ENCODE assay signal across 20 cellular contexts in the genomic region with DNA sequence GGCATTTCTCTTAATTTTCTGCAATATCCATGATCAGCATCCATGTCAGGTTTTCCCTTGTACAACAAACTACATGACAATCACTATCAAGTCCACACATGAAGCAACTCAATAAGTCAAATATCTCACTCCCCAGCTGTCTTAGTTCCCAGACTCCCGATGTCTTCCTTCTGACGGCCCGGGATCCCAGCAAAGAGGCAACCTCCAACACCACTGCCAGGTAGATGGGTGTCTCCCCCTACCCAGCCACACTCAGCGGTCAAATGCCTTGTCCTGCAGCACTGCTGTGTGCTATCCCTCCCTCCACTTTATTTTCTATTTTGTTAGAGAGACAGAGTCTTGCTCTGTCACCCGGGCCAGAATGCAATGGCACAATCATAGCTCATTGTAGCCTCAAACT. TPM values are rescaled to one million over a fixed set of nuclear protein-coding genes. Genes with fewer than 3 reads are reported as not detected.
DNase-seq lines count a peak whose midpoint lies in the region; ATAC-seq and TF ChIP-seq lines count a peak whose summit lies in the region.
"Had no signal": no experiment of that assay in that cellular context is flagged by ENCODE, and none has a peak within 500 bp of the region (broad histone marks: within the 10 kb centered on the region; RNA-seq: fewer than 3 reads in every experiment).

No MANE protein-coding gene starts in this region.

- H3K4me1 ChIP-seq in CD4-positive, CD25-positive, alpha-beta regulatory T cell (ENCODE audit: control insufficient read depth, insufficient read depth, low read length, poor library complexity, severe bottlenecking), result peaks cover 81% of the 10 kb centered on the region
- no peaks in the 10 kb centered on the region for H3K4me1 ChIP-seq in left lung
- H3K4me1 ChIP-seq: stomach had no signal

- H3K9me3 ChIP-seq in CD4-positive, CD25-positive, alpha-beta regulatory T cell (ENCODE audit: control insufficient read depth in 2 of 2, low read length in 2 of 2), result peaks cover 0 to 3% of the 10 kb centered on the region in 2 experiments
- peaks cover 0 to 13% of the 10 kb centered on the region in 2 donors for H3K9me3 ChIP-seq in left lung

- no peaks in the 10 kb centered on the region for H3K27me3 Mint-ChIP-seq in T-helper 1 cell treated with Interleukin-12 subunit alpha and Interleukin-12 subunit beta and Interleukin-4 antibody, amounts not matched to agents 30 μg/mL and 1 μg/mL, for 36 hours (ENCODE audit: low read depth)
- H3K27me3 Mint-ChIP-seq in CD4-positive, CD25-positive, alpha-beta regulatory T cell, result no peaks in the 10 kb centered on the region
- H3K27me3 Mint-ChIP-seq in immature natural killer cell (ENCODE audit: low read depth in 3 of 3), result peaks cover 0 to 7% (median 4%) of the 10 kb centered on the region in 3 donors

- no peaks in the 10 kb centered on the region for H3K36me3 ChIP-seq in CD4-positive, CD25-positive, alpha-beta regulatory T cell (ENCODE audit: control insufficient read depth, insufficient read depth, low read length)
- no peaks in the 10 kb centered on the region for H3K36me3 ChIP-seq in left lung
- H3K36me3 ChIP-seq: stomach had no signal

- H3K36me3 Mint-ChIP-seq in T-helper 1 cell treated with Interleukin-12 subunit alpha and Interleukin-12 subunit beta and Interleukin-4 antibody, amounts not matched to agents 30 μg/mL and 1 μg/mL, for 36 hours (ENCODE audit: low read depth), result peaks cover 47% of the 10 kb centered on the region
- peaks cover 34% of the 10 kb centered on the region for H3K36me3 Mint-ChIP-seq in CD4-positive, CD25-positive, alpha-beta regulatory T cell
- peaks cover 0 to 5% (median 4%) of the 10 kb centered on the region in 3 donors for H3K36me3 Mint-ChIP-seq in immature natural killer cell

- no peak for TF ChIP-seq CTCF in left lung (IDR thresholded peaks at IDR 0.05)

- peak overlapping the region; percentile 88 for H3K27ac Mint-ChIP-seq in T-helper 1 cell treated with Interleukin-12 subunit alpha and Interleukin-12 subunit beta and Interleukin-4 antibody, amounts not matched to agents 30 μg/mL and 1 μg/mL, for 36 hours
- peak overlapping the region; percentile 92 to 97 (median 93) for H3K27ac Mint-ChIP-seq in CD4-positive, CD25-positive, alpha-beta regulatory T cell
- peak overlapping the region in 5 of 6 donors; percentile 60 to 83 (median 79) for H3K27ac Mint-ChIP-seq in immature natural killer cell
- H3K27ac Mint-ChIP-seq: GM23338 had no signal

- peaks cover 9% of the 10 kb centered on the region for H3K9me3 Mint-ChIP-seq in T-helper 1 cell treated with Interleukin-12 subunit alpha and Interleukin-12 subunit beta and Interleukin-4 antibody, amounts not matched to agents 30 μg/mL and 1 μg/mL, for 36 hours
- H3K9me3 Mint-ChIP-seq in CD4-positive, CD25-positive, alpha-beta regulatory T cell, result peaks cover 1 to 10% (median 4%) of the 10 kb centered on the region in 7 donors
- H3K9me3 Mint-ChIP-seq in immature natural killer cell, result peaks cover 0 to 5% (median 0%) of the 10 kb centered on the region in 6 donors

- peak overlapping the region; percentile 71 for H3K27ac ChIP-seq in CD4-positive, CD25-positive, alpha-beta regulatory T cell (ENCODE audit: insufficient read depth, low read length, poor library complexity, severe bottlenecking)
- H3K27ac ChIP-seq in left lung, result no peak overlapping the region
- H3K27ac ChIP-seq: 22Rv1, stomach had no signal

- H3K27me3 ChIP-seq in CD4-positive, CD25-positive, alpha-beta regulatory T cell (ENCODE audit: control insufficient read depth, insufficient read depth, low read length), result no peaks in the 10 kb centered on the region
- no peaks in the 10 kb centered on the region for H3K27me3 ChIP-seq in left lung
- H3K27me3 ChIP-seq: stomach had no signal

- peaks cover 83% of the 10 kb centered on the region for H3K4me1 Mint-ChIP-seq in T-helper 1 cell treated with Interleukin-12 subunit alpha and Interleukin-12 subunit beta and Interleukin-4 antibody, amounts not matched to agents 30 μg/mL and 1 μg/mL, for 36 hours (ENCODE audit: low read depth)
- H3K4me1 Mint-ChIP-seq in CD4-positive, CD25-positive, alpha-beta regulatory T cell, result peaks cover 20 to 93% (median 71%) of the 10 kb centered on the region in 4 donors
- H3K4me1 Mint-ChIP-seq in immature natural killer cell, result peaks cover 45 to 54% of the 10 kb centered on the region in 2 donors

- H3K4me3 ChIP-seq in CD4-positive, CD25-positive, alpha-beta regulatory T cell (ENCODE audit: low read depth, low read length), result peak overlapping the region; percentile 5
- no peak overlapping the region for H3K4me3 ChIP-seq in left lung
- H3K4me3 ChIP-seq: GM23338, stomach had no signal

- ATAC-seq in CD4-positive, CD25-positive, alpha-beta regulatory T cell (ENCODE audit: low read depth in 2 of 2), result no peak
- ATAC-seq in left lung (no peak), HG03095 (IDR thresholded peaks at IDR 0.05; ENCODE audit: unreplicated experiment) (no peak)
- ATAC-seq: Right ventricle myocardium inferior had no signal

- intact Hi-C loops in left lung (cut with DNase I), result no loop called here

- no peak overlapping the region for H3K4me3 Mint-ChIP-seq in T-helper 1 cell treated with Interleukin-12 subunit alpha and Interleukin-12 subunit beta and Interleukin-4 antibody, amounts not matched to agents 30 μg/mL and 1 μg/mL, for 36 hours
- H3K4me3 Mint-ChIP-seq in CD4-positive, CD25-positive, alpha-beta regulatory T cell, result peak overlapping the region; percentile 46 to 87 (median 72)
- no peak overlapping the region for H3K4me3 Mint-ChIP-seq in immature natural killer cell
- H3K4me3 Mint-ChIP-seq: GM23338 had no signal

- DNase-seq in T-helper 1 cell, result no peak
- no peak for DNase-seq in CD4-positive, CD25-positive, alpha-beta regulatory T cell
- peak; percentile 44 for DNase-seq in activated CD8-positive, alpha-beta memory T cell treated with anti-CD3 and anti-CD28 coated beads, Interleukin-2, amount 50 U/mL, for 48 hours
- DNase-seq in immature natural killer cell, result no peak
- no peak for DNase-seq in left lung
- no peak for DNase-seq in hepatic stellate cell (ENCODE audit: low spot score)
- DNase-seq: amygdala, cortex of kidney, kidney glomerular epithelial cell, NCI-H1105 treated with DMSO at 0.1 percent for 48 hours, NCI-H2029 treated with DMSO at 0.1 percent for 48 hours, occipital lobe, small intestine, stomach, trophoblast cell had no signal

RNA-seq across cellular contexts. Expression of a gene that starts 23.3 kb away (rescaled TPM):
- 48.8 TPM for total RNA-seq in CD4-positive, CD25-positive, alpha-beta regulatory T cell
- polyA plus RNA-seq in CD4-positive, CD25-positive, alpha-beta regulatory T cell, result 10 to 100 TPM; 32.9 to 41.2 (median 38.7) TPM
- polyA plus RNA-seq in immature natural killer cell, result 1 to 10 TPM in 1 of 3 donors, under 1 TPM in 1, not detected in 1; 0.66 to 3.0 TPM
- total RNA-seq in left lung, result 1 to 10 TPM; 3.0 to 6.3 TPM

RNA-seq across cellular contexts. Expression of a gene that starts 47.9 kb away (rescaled TPM):
- total RNA-seq in CD4-positive, CD25-positive, alpha-beta regulatory T cell, result 2,468 TPM
- over 10,000 TPM in 1 of 4 donors, 1,000 to 10,000 TPM in 3; 7,086 to 10,693 (median 8,015) TPM for polyA plus RNA-seq in CD4-positive, CD25-positive, alpha-beta regulatory T cell
- 1,000 to 10,000 TPM; 4,386 to 7,531 (median 5,397) TPM for polyA plus RNA-seq in immature natural killer cell
- total RNA-seq in left lung, result 1,000 to 10,000 TPM; 1,864 to 1,912 TPM

Comparison
In these comparisons a context has a peak if more than half of its experiments do, and no peak if none do; other contexts are left out.
1. H3K4me3 Mint-ChIP-seq: peak in CD4-positive, CD25-positive, alpha-beta regulatory T cell (4 of 4); none in T-helper 1 cell treated with Interleukin-12 subunit alpha and Interleukin-12 subunit beta and Interleukin-4 antibody, amounts not matched to agents 30 μg/mL and 1 μg/mL, for 36 hours (single experiment) and immature natural killer cell (0 of 5).
2. Peak in every context shown above with its lines, with median percentiles within 50 percentile points of each other: H3K27ac Mint-ChIP-seq.